Comparison of ENCODE assay signal across 19 cellular contexts in genomic region chr20:14824996-14825395, GRCh38.
"Had no signal": no experiment of that assay in that cellular context is flagged by ENCODE, and none has a peak within 500 bp of the region (broad histone marks: within the 10 kb centered on the region; RNA-seq: fewer than 3 reads in every experiment).

No MANE protein-coding gene starts in this region.

- H3K36me3 Mint-ChIP-seq: naive thymus-derived CD8-positive, alpha-beta T cell; stimulated activated effector memory CD8-positive, alpha-beta T cell treated with anti-CD3 and anti-CD28 coated beads, Interleukin-12 subunit alpha, Interleukin-12 subunit beta, amount 100 ng/mL, for 72 hours had no signal

- H3K27me3 Mint-ChIP-seq: naive thymus-derived CD8-positive, alpha-beta T cell; stimulated activated naive CD8-positive, alpha-beta T cell treated with anti-CD3 and anti-CD28 coated beads, Interleukin-15, Interleukin-2, amounts not matched to agents 100 ng/mL and 50 ng/mL, for 24 hours had no signal

- H2AFZ ChIP-seq: hepatocyte, parathyroid adenoma had no signal

- H3K4me3 Mint-ChIP-seq: naive thymus-derived CD8-positive, alpha-beta T cell; stimulated activated effector memory CD8-positive, alpha-beta T cell treated with anti-CD3 and anti-CD28 coated beads, Interleukin-12 subunit alpha, Interleukin-12 subunit beta, amount 100 ng/mL, for 72 hours; stimulated activated naive CD8-positive, alpha-beta T cell treated with anti-CD3 and anti-CD28 coated beads, Interleukin-15, Interleukin-2, amounts not matched to agents 100 ng/mL and 50 ng/mL, for 24 hours had no signal

- H3K9me3 ChIP-seq: colonic mucosa, esophagus squamous epithelium, mucosa of descending colon, prostate gland, right lobe of liver, tibial nerve, upper lobe of right lung, vagina had no signal

- DNase-seq: colonic mucosa; dermis blood vessel endothelial cell; esophagus squamous epithelium; foreskin keratinocyte; head of caudate nucleus; kidney glomerular epithelial cell; mucosa of descending colon; naive thymus-derived CD8-positive, alpha-beta T cell; right lobe of liver; stimulated activated CD4-positive, alpha-beta T cell treated with anti-CD3 and anti-CD28 coated beads, Interleukin-4, amount 100 ng/mL, for 1 hour; stimulated activated CD8-positive, alpha-beta memory T cell treated with anti-CD3 and anti-CD28 coated beads, Interleukin-4, amount 100 ng/mL, for 48 hours; upper lobe of right lung had no signal

- H3K27ac Mint-ChIP-seq: naive thymus-derived CD8-positive, alpha-beta T cell; stimulated activated effector memory CD8-positive, alpha-beta T cell treated with anti-CD3 and anti-CD28 coated beads, Interleukin-12 subunit alpha, Interleukin-12 subunit beta, amount 100 ng/mL, for 72 hours; stimulated activated naive CD8-positive, alpha-beta T cell treated with anti-CD3 and anti-CD28 coated beads, Interleukin-15, Interleukin-2, amounts not matched to agents 100 ng/mL and 50 ng/mL, for 24 hours had no signal

- H3K36me3 ChIP-seq: colonic mucosa, esophagus squamous epithelium, prostate gland, right lobe of liver, tibial nerve, upper lobe of right lung, vagina had no signal

- H3K27me3 ChIP-seq: colonic mucosa, esophagus squamous epithelium, foreskin keratinocyte, hepatocyte, right lobe of liver, tibial nerve, upper lobe of right lung, vagina had no signal

- H3K9ac ChIP-seq: parathyroid adenoma had no signal

- H3K27ac ChIP-seq: colonic mucosa, esophagus squamous epithelium, foreskin keratinocyte, hepatocyte, parathyroid adenoma, prostate gland, right lobe of liver, tibial nerve, upper lobe of right lung, vagina had no signal

- H3K4me3 ChIP-seq: colonic mucosa, esophagus squamous epithelium, hepatocyte, mucosa of descending colon, prostate gland, right lobe of liver, tibial nerve, upper lobe of right lung, vagina had no signal

- H3K4me1 ChIP-seq: colonic mucosa, esophagus squamous epithelium, foreskin keratinocyte, prostate gland, right lobe of liver, tibial nerve, upper lobe of right lung, vagina had no signal

- H3K4me1 Mint-ChIP-seq: naive thymus-derived CD8-positive, alpha-beta T cell; stimulated activated effector memory CD8-positive, alpha-beta T cell treated with anti-CD3 and anti-CD28 coated beads, Interleukin-12 subunit alpha, Interleukin-12 subunit beta, amount 100 ng/mL, for 72 hours had no signal
